Comparison of ENCODE assay signal across 14 cellular contexts in the genomic region with DNA sequence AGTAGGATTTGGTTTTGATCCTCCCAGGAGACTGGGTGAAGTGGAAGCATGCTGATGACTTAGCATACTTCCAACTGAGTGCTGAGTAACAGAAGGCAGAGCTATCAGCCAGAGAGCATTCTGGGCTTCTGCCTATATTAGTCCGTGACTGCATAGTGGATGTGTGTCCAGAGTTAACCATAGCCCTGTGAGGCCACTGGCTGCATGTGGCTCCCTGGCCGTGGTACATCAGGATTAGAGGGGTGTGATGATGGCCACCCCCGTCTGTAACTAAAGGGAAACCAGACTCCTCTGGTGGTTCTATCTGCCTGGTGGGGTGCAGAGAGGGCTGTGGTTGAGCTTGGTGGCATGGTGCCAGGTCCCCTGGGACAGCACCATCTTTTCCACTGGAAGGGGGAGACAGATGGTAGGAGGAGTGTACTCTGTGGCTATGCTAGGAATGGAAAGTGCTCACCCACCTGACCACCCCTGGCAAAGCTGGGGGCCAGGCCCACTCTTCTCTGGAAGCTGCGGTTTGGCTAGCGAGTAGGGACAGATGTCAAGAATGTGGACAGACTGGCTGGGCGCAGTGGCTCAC. TPM values are rescaled to one million over a fixed set of nuclear protein-coding genes. Genes with fewer than 3 reads are reported as not detected.
DNase-seq lines count a peak whose midpoint lies in the region; ATAC-seq, FAIRE-seq and TF ChIP-seq lines count a peak whose summit lies in the region.
"Had no signal": no experiment of that assay in that cellular context is flagged by ENCODE, and none has a peak within 500 bp of the region (broad histone marks: within the 10 kb centered on the region; RNA-seq: fewer than 3 reads in every experiment).

No MANE protein-coding gene starts in this region.

- intact Hi-C loops in left ventricle myocardium superior (cut with micrococcal nuclease): no loop called here

- H3K9me3 Mint-ChIP-seq in WTC11: peaks cover 9% of the 10 kb centered on the region
- H3K9me3 Mint-ChIP-seq in effector memory CD8-positive, alpha-beta T cell: peaks cover 0 to 5% of the 10 kb centered on the region in 2 donors

- peaks cover 2% of the 10 kb centered on the region; the same call in 1 of the 2 replicates for H3K36me3 Mint-ChIP-seq in WTC11
- H3K36me3 Mint-ChIP-seq in effector memory CD8-positive, alpha-beta T cell (ENCODE audit: insufficient read depth): no peaks in the 10 kb centered on the region

- H3K27ac Mint-ChIP-seq in WTC11: no peak overlapping the region
- no peak overlapping the region for H3K27ac Mint-ChIP-seq in effector memory CD8-positive, alpha-beta T cell

- peaks cover 3% of the 10 kb centered on the region for H3K27me3 Mint-ChIP-seq in WTC11 (ENCODE audit: low read depth)
- H3K27me3 Mint-ChIP-seq in effector memory CD8-positive, alpha-beta T cell: peaks cover 10 to 26% of the 10 kb centered on the region in 2 donors

- no peak for TF ChIP-seq CTCF in WTC11 (IDR thresholded peaks at IDR 0.05)

- no peak for FAIRE-seq in GM19239 (lab: Jason Lieb, UNC)
- FAIRE-seq: endothelial cell of umbilical vein had no signal

- TF ChIP-seq POLR2A in GM18505 (IDR thresholded peaks at IDR 0.05; ENCODE audit: borderline replicate concordance, extremely low read depth, insufficient read depth, insufficient read length): no peak

- in situ Hi-C loops in SK-MEL-5 (cut with HindIII; ENCODE audit: low pct_unique_long_range_greater_than_20kb, low sequenced_read_pairs): loop anchor here (25.0 kb wide), 1 partner anchor 163 kb away; no protein-coding TSS in a partner anchor

- H3K4me3 Mint-ChIP-seq in WTC11: no peak overlapping the region
- no peak overlapping the region for H3K4me3 Mint-ChIP-seq in effector memory CD8-positive, alpha-beta T cell

- ATAC-seq in left ventricle myocardium superior (peak; percentile 93), WTC11 (no peak), GM18505 (IDR thresholded peaks at IDR 0.05; ENCODE audit: unreplicated experiment) (no peak)
- no peak for ATAC-seq in effector memory CD8-positive, alpha-beta T cell (replicated peaks)

- POLR2A ChIA-PET in WTC11 (lab: Charles Lee): no interaction called here

- CTCF ChIA-PET in WTC11 (lab: Charles Lee): interaction anchor here (1.2 to 2.5 kb wide), 3 partner anchors 15 to 19 kb away, joined by 5 to 10 read pairs (median 10); no protein-coding TSS in a partner anchor

- DNase-seq in AG08395 (ENCODE audit: low spot score) (peak; percentile 86), HPDE6-E6E7 (ENCODE audit: extremely low spot score) (peak; percentile 55), SK-MEL-5 (ENCODE audit: low read depth, low spot score) (peak; percentile 11), left ventricle myocardium superior (peak; percentile 25), WTC11 (ENCODE audit: low spot score) (no peak), GM19239 (ENCODE audit: insufficient read length, low spot score) (no peak)
- no peak for DNase-seq in effector memory CD8-positive, alpha-beta T cell
- DNase-seq: activated gamma-delta T cell treated with Interleukin-2 at 50 U/mL for 16 hours, uterus had no signal

- H3K4me1 Mint-ChIP-seq in WTC11: no peaks in the 10 kb centered on the region
- no peaks in the 10 kb centered on the region for H3K4me1 Mint-ChIP-seq in effector memory CD8-positive, alpha-beta T cell (ENCODE audit: low read depth in 2 of 2)

TF ChIP-seq in WTC11, 78 proteins besides CTCF, POLR2A, EP300 and RAD21:
- no peak for TF ChIP-seq JUN (CRISPR knock-in tag; IDR thresholded peaks at IDR 0.05)
- TF ChIP-seq ZNF532 (CRISPR knock-in tag; IDR thresholded peaks at IDR 0.05; ENCODE audit: borderline replicate concordance): no peak
- TF ChIP-seq, protein P1, sequence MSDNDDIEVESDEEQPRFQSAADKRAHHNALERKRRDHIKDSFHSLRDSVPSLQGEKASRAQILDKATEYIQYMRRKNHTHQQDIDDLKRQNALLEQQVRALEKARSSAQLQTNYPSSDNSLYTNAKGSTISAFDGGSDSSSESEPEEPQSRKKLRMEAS (CRISPR knock-in tag; IDR thresholded peaks at IDR 0.05): no peak

RNA-seq across cellular contexts. Expression of gene ABCD4, which starts 27.4 kb away (rescaled TPM):
- total RNA-seq in SK-MEL-5 (2014; rRNA removed; shearing (Covaris generic)): 14.7 and 15.5 TPM in 2 replicates
- 32.2 and 37.8 TPM in 2 replicates for polyA plus RNA-seq in SK-MEL-5 (2015; cell fraction: cytosol; rRNA removed)
- 226 and 232 TPM in 2 replicates for polyA plus RNA-seq in SK-MEL-5 (2015; cell fraction: nucleus; rRNA removed)
- total RNA-seq in left ventricle myocardium superior (25.2 TPM), WTC11 (2021) (84.7 to 91.2 TPM (median 90.2 TPM) in 3 replicates)

RNA-seq across cellular contexts. Expression of gene VSX2, which starts 36.1 kb away (rescaled TPM):
- not detected in 2 replicates for total RNA-seq in SK-MEL-5 (2014; rRNA removed; shearing (Covaris generic))
- polyA plus RNA-seq in SK-MEL-5 (2015; cell fraction: cytosol; rRNA removed): not detected in 2 replicates
- polyA plus RNA-seq in SK-MEL-5 (2015; cell fraction: nucleus; rRNA removed): not detected in 2 replicates
- total RNA-seq in left ventricle myocardium superior: not detected
- 0.11 to 0.16 TPM in 2 of 3 replicates, not detected in the other for total RNA-seq in WTC11 (2021)
- total RNA-seq: Caco-2; endothelial cell of umbilical vein; mucosa of gallbladder; T-helper 1 cell treated with Interleukin-12 subunit alpha and Interleukin-12 subunit beta and Interleukin-4 antibody, amounts not matched to agents 30 ng/mL and 1 ng/mL, for 36 hours; uterus had no signal
- polyA plus RNA-seq: endothelial cell of umbilical vein had no signal

Comparison
In these comparisons a context has a peak if more than half of its experiments do, and no peak if none do; other contexts are left out.
1. DNase-seq: peak in AG08395 (single experiment), HPDE6-E6E7 (single experiment), SK-MEL-5 (single experiment) and left ventricle myocardium superior (single experiment); none in WTC11 (single experiment), effector memory CD8-positive, alpha-beta T cell (0 of 3) and GM19239 (single experiment).